16 cellular contexts compared by ENCODE assay signal in genomic region chr2:237876518-237876917, GRCh38.
"Had no signal": no experiment of that assay in that cellular context is flagged by ENCODE, and none has a peak within 500 bp of the region (broad histone marks: within the 10 kb centered on the region; RNA-seq: fewer than 3 reads in every experiment).

No MANE protein-coding gene starts in this region.

- H3K36me3 ChIP-seq: gastrocnemius medialis, prostate gland, right lobe of liver, SJSA1, spleen had no signal

- ATAC-seq: activated T-cell treated with anti-CD3 and anti-CD28 coated beads, Interleukin-2, amount 50 U/mL, for 72 hours; gastrocnemius medialis; natural killer cell treated with Interleukin-12 subunit alpha and Interleukin-12 subunit beta and Interleukin-15 and Interleukin-18, amount 100 ng/mL, for 72 hours; right lobe of liver had no signal

- H3K27me3 Mint-ChIP-seq: activated naive CD8-positive, alpha-beta T cell treated with anti-CD3 and anti-CD28 coated beads, Interleukin-2, amount 10 ng/mL, durations not matched to agents 7 days and 5 days; natural killer cell treated with Interleukin-12 subunit alpha and Interleukin-12 subunit beta and Interleukin-15 and Interleukin-18, amount 100 ng/mL, for 72 hours had no signal

- H3K9me3 ChIP-seq: gastrocnemius medialis, prostate gland, right lobe of liver, SJSA1, spleen, stomach had no signal

- H3K4me1 Mint-ChIP-seq: activated B cell treated with CpG ODN at 0.5 μM for 24 hours, memory B cell had no signal

- H3K27ac ChIP-seq: epithelial cell of prostate, prostate gland, right lobe of liver, SJSA1, spleen had no signal

- H3K27me3 ChIP-seq: gastrocnemius medialis, right lobe of liver, SJSA1, stomach had no signal

- H3K4me3 Mint-ChIP-seq: activated B cell treated with CpG ODN at 0.5 μM for 24 hours; activated naive CD8-positive, alpha-beta T cell treated with anti-CD3 and anti-CD28 coated beads, Interleukin-2, amount 10 ng/mL, durations not matched to agents 7 days and 5 days; activated T-cell treated with anti-CD3 and anti-CD28 coated beads, Interleukin-2, amount 50 U/mL, for 72 hours; memory B cell; natural killer cell treated with Interleukin-12 subunit alpha and Interleukin-12 subunit beta and Interleukin-15 and Interleukin-18, amount 100 ng/mL, for 72 hours had no signal

- H3K4me3 ChIP-seq: gastrocnemius medialis, prostate gland, right lobe of liver, SJSA1, spleen, stomach had no signal

- H3K4me1 ChIP-seq: right lobe of liver had no signal

- H3K9me3 Mint-ChIP-seq: activated B cell treated with CpG ODN at 0.5 μM for 24 hours; activated naive CD8-positive, alpha-beta T cell treated with anti-CD3 and anti-CD28 coated beads, Interleukin-2, amount 10 ng/mL, durations not matched to agents 7 days and 5 days; activated T-cell treated with anti-CD3 and anti-CD28 coated beads, Interleukin-2, amount 50 U/mL, for 72 hours; natural killer cell treated with Interleukin-12 subunit alpha and Interleukin-12 subunit beta and Interleukin-15 and Interleukin-18, amount 100 ng/mL, for 72 hours had no signal

- H3K36me3 Mint-ChIP-seq: activated naive CD8-positive, alpha-beta T cell treated with anti-CD3 and anti-CD28 coated beads, Interleukin-2, amount 10 ng/mL, durations not matched to agents 7 days and 5 days; memory B cell; natural killer cell treated with Interleukin-12 subunit alpha and Interleukin-12 subunit beta and Interleukin-15 and Interleukin-18, amount 100 ng/mL, for 72 hours had no signal

- DNase-seq: activated CD4-positive, alpha-beta T cell treated with anti-CD3 and anti-CD28 coated beads for 48 hours; activated naive CD4-positive, alpha-beta T cell; activated naive CD8-positive, alpha-beta T cell treated with anti-CD3 and anti-CD28 coated beads, Interleukin-2, amount 10 ng/mL, durations not matched to agents 7 days and 5 days; activated T-cell treated with anti-CD3 and anti-CD28 coated beads, Interleukin-2, amount 50 U/mL, for 72 hours; dermis blood vessel endothelial cell; gastrocnemius medialis; T-helper 2 cell had no signal

- H3K27ac Mint-ChIP-seq: activated B cell treated with CpG ODN at 0.5 μM for 24 hours; activated naive CD8-positive, alpha-beta T cell treated with anti-CD3 and anti-CD28 coated beads, Interleukin-2, amount 10 ng/mL, durations not matched to agents 7 days and 5 days; activated T-cell treated with anti-CD3 and anti-CD28 coated beads, Interleukin-2, amount 50 U/mL, for 72 hours; memory B cell had no signal
